Comparison of ENCODE assay signal across 8 cellular contexts in genomic region chr1:231241751-231242150, GRCh38. TPM values are rescaled to one million over a fixed set of nuclear protein-coding genes. Genes with fewer than 3 reads are reported as not detected.
DNase-seq lines count a peak whose midpoint lies in the region; FAIRE-seq and TF ChIP-seq lines count a peak whose summit lies in the region.

No MANE protein-coding gene starts in this region.

- CTCF ChIA-PET in AG04450 (lab: Charles Lee) = interaction anchor here (1.4 kb wide), 1 partner anchor 362 kb away, joined by 3 read pairs; no protein-coding TSS in a partner anchor

- no peaks in the 10 kb centered on the region for H3K9me3 Mint-ChIP-seq in T-helper 1 cell treated with Interleukin-12 subunit alpha and Interleukin-12 subunit beta and Interleukin-4 antibody, amounts not matched to agents 30 μg/mL and 1 μg/mL, for 36 hours

- no peak for DNase-seq in AG04450 (ENCODE audit: low read depth, low spot score)
- DNase-seq in GM12891 (ENCODE audit: insufficient read length, low spot score) = peak; percentile 32
- peak; percentile 26 to 33 for DNase-seq in HL-60 (ENCODE audit: low read depth in 1 of 2, low spot score in 1 of 2)
- peak; percentile 33 for DNase-seq in epithelial cell of esophagus (ENCODE audit: low read depth)
- no peak for DNase-seq in amniotic stem cell (lab: John Stamatoyannopoulos, UW)
- DNase-seq in NCI-H1048 (lab: John Stamatoyannopoulos, UW) = no peak

- no peak for TF ChIP-seq POLR2A in GM12891 (IDR thresholded peaks at IDR 0.05; ENCODE audit: low read depth, low read length)

- H3K4me3 Mint-ChIP-seq in T-helper 1 cell treated with Interleukin-12 subunit alpha and Interleukin-12 subunit beta and Interleukin-4 antibody, amounts not matched to agents 30 μg/mL and 1 μg/mL, for 36 hours = peak overlapping the region; percentile 99

- peaks cover 55% of the 10 kb centered on the region for H3K4me1 Mint-ChIP-seq in T-helper 1 cell treated with Interleukin-12 subunit alpha and Interleukin-12 subunit beta and Interleukin-4 antibody, amounts not matched to agents 30 μg/mL and 1 μg/mL, for 36 hours (ENCODE audit: low read depth)

- POLR2A ChIA-PET in AG04450 (lab: Yijun Ruan, JAX) = no interaction called here

- peaks cover 5% of the 10 kb centered on the region for H3K36me3 ChIP-seq in mucosa of stomach (ENCODE audit: control insufficient read depth, insufficient read depth, low read length)

- peak overlapping the region; percentile 84 for H3K9ac ChIP-seq in mucosa of stomach (ENCODE audit: low read length)

- H3K27ac ChIP-seq in AG04450 (ENCODE audit: low read depth, low read length) (no peak overlapping the region), HL-60 (replicated peaks) (peak overlapping the region; percentile 83)

- H3K27ac Mint-ChIP-seq in T-helper 1 cell treated with Interleukin-12 subunit alpha and Interleukin-12 subunit beta and Interleukin-4 antibody, amounts not matched to agents 30 μg/mL and 1 μg/mL, for 36 hours = peak overlapping the region; percentile 96

- H3K27me3 Mint-ChIP-seq in T-helper 1 cell treated with Interleukin-12 subunit alpha and Interleukin-12 subunit beta and Interleukin-4 antibody, amounts not matched to agents 30 μg/mL and 1 μg/mL, for 36 hours (ENCODE audit: low read depth) = no peaks in the 10 kb centered on the region

- FAIRE-seq in GM12891 (lab: Jason Lieb, UNC) = no peak

- peaks cover 39% of the 10 kb centered on the region for H3K36me3 Mint-ChIP-seq in T-helper 1 cell treated with Interleukin-12 subunit alpha and Interleukin-12 subunit beta and Interleukin-4 antibody, amounts not matched to agents 30 μg/mL and 1 μg/mL, for 36 hours (ENCODE audit: low read depth)

- H3K4me3 ChIP-seq in AG04450 (ENCODE audit: low read depth, low read length) (peak overlapping the region; percentile 93), HL-60 (replicated peaks; ENCODE audit: insufficient read depth, low read length) (peak overlapping the region; percentile 62), epithelial cell of esophagus (ENCODE audit: low read length) (peak overlapping the region; percentile 99), mucosa of stomach (ENCODE audit: low read length) (peak overlapping the region; percentile 44)

- H3K9me3 ChIP-seq in AG04450 (ENCODE audit: control insufficient read depth, insufficient read depth, low read length) = no peaks in the 10 kb centered on the region; the same call in 1 of the 2 replicates
- no peaks in the 10 kb centered on the region for H3K9me3 ChIP-seq in mucosa of stomach (ENCODE audit: control insufficient read depth, low read length)

- H3K27me3 ChIP-seq in AG04450 (ENCODE audit: control insufficient read depth, insufficient read depth, low read length) (no peaks in the 10 kb centered on the region), HL-60 (ENCODE audit: insufficient read depth, poor library complexity, severe bottlenecking) (no peaks in the 10 kb centered on the region), mucosa of stomach (ENCODE audit: control insufficient read depth, insufficient read depth, low read length) (no peaks in the 10 kb centered on the region)

- H3K4me1 ChIP-seq in mucosa of stomach (ENCODE audit: control insufficient read depth, insufficient read depth, low read length) = peaks cover 21% of the 10 kb centered on the region

- TF ChIP-seq CTCF in AG04450 (IDR thresholded peaks at IDR 0.05; ENCODE audit: low read depth, low read length) (no peak), HL-60 (IDR thresholded peaks at IDR 0.05; ENCODE audit: insufficient read depth, low read length) (no peak), epithelial cell of esophagus (IDR thresholded peaks at IDR 0.05; ENCODE audit: insufficient read depth, low read depth, low read length, missing control alignments) (no peak)

TF ChIP-seq in GM12891, 5 proteins besides CTCF, POLR2A, EP300 and RAD21:
- TF ChIP-seq SPI1 (IDR thresholded peaks at IDR 0.05; ENCODE audit: low read depth, low read length) = peak; percentile 10; the same call in 1 of the 2 replicates
- no peak for TF ChIP-seq POLR2AphosphoS5 (IDR thresholded peaks at IDR 0.05; ENCODE audit: low read depth, low read length)

RNA-seq across cellular contexts. Expression of gene GNPAT, which starts 0.7 kb away (rescaled TPM):
- polyA plus RNA-seq in AG04450 (2011; rRNA removed) = 41.2 and 56.1 TPM in 2 replicates
- polyA minus RNA-seq in AG04450 (2011; rRNA and poly(A)+ RNA removed) = 29.4 and 37.9 TPM in 2 replicates
- polyA plus RNA-seq in GM12891 (2012; ENCODE audit: low read depth, missing spikeins) = 30.4 TPM

Comparison
In these comparisons a context has a peak if more than half of its experiments do, and no peak if none do; other contexts are left out.
1. DNase-seq: peak in GM12891 (single experiment), HL-60 (2 of 2) and epithelial cell of esophagus (single experiment); none in AG04450 (single experiment), amniotic stem cell (single experiment) and NCI-H1048 (single experiment).
2. H3K4me3 ChIP-seq: peak in every context shown above with its lines; median percentile 99 in epithelial cell of esophagus; 93 in AG04450; 62 in HL-60; 44 in mucosa of stomach.